In the genomic region with DNA sequence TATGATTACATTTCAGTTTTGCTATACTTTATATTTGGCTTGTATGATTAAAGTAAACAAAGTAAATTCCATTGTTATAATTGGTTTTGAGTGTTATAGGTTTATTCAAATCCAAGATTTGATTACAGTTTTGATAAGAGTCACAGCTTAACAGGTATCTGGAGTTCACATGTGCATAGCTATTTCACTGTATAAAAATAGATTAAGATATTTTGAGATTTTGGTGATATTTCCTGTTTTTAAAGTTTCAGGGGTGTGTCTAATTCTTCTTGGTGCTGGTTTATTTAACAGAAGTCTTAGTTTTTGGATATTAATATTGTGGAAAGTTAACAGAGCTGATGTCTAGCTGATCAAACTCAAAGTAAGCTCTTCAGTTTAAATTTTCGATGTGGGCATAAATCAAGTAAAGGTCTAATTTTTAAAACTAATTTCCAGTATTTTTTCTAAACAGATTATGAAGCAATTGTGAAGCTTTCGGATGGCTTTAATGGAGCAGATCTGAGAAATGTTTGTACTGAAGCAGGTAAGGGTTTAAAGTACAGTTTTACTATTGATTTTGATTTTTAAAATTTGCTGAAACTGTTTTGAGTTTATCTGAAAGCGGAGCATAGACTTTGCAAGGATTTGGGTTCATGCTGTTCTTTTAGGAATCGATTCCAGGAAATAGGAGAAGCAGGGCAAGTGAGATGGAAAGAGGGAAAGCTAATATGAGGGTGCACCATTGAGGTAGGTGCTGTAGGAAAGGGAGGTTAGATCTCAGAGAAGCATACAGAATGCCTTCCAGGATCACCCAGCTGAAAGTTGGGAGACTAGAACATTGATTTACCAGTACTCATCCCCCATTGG, we compare ENCODE assay signal across 22 cellular contexts. TPM values are rescaled to one million over a fixed set of nuclear protein-coding genes. Genes with fewer than 3 reads are reported as not detected.
A peak's percentile ranks its signal among the peaks of the same experiment; 100 is the strongest.
DNase-seq lines count a peak whose midpoint lies in the region; ATAC-seq, FAIRE-seq and TF ChIP-seq lines count a peak whose summit lies in the region.
"Had no signal": no experiment of that assay in that cellular context is flagged by ENCODE, and none has a peak within 500 bp of the region (broad histone marks: within the 10 kb centered on the region; RNA-seq: fewer than 3 reads in every experiment).

No MANE protein-coding gene starts in this region.

- H3K79me2 ChIP-seq in neural progenitor cell (ENCODE audit: low read depth), result peaks cover 11% of the 10 kb centered on the region

- WGBS in testis, 2 donors, result 95 to 98% methylated on average over 4 of the region's 4 CpGs

- intact Hi-C loops in testis (cut with DNase I; ENCODE audit: low total_unique reads), result no loop called here

- no peak overlapping the region for H2AFZ ChIP-seq in neural progenitor cell (replicated peaks)

- H3K9me3 ChIP-seq in neural progenitor cell (ENCODE audit: low read depth) (no peaks in the 10 kb centered on the region), testis (no peaks in the 10 kb centered on the region)
- H3K9me3 ChIP-seq: heart right ventricle, left ventricle myocardium inferior, Peyer's patch had no signal

- DNase-seq in activated T-cell treated with anti-CD3 and anti-CD28 coated beads, Interleukin-2, amount 50 U/mL, for 72 hours, result no peak
- no peak for DNase-seq in activated T-cell treated with anti-CD3 and anti-CD28 coated beads, Interleukin-2, amount 50 U/mL, for 1 hour
- DNase-seq in GM12891 (ENCODE audit: insufficient read length, low spot score), result no peak
- no peak for DNase-seq in activated naive CD8-positive, alpha-beta T cell treated with anti-CD3 and anti-CD28 coated beads for 36 hours
- DNase-seq in neural progenitor cell (ENCODE audit: low spot score), result no peak
- DNase-seq in HFFc6, result no peak
- DNase-seq in testis, result no peak
- no peak for DNase-seq in NCI-H526 treated with DMSO at 0.1 percent for 48 hours (lab: John Stamatoyannopoulos, UW)
- DNase-seq: activated CD4-positive, CD25-positive, alpha-beta regulatory T cell; activated effector memory CD4-positive, alpha-beta T cell treated with anti-CD3 and anti-CD28 coated beads, Interleukin-2, amount 50 U/mL, for 16 hours; anterior cingulate cortex; C1 segment of cervical spinal cord; central memory CD4-positive, alpha-beta T cell; GOT3; heart right ventricle; KBM-7; left ventricle myocardium inferior; NCI-H1930; NCI-H345; Peyer's patch; right cardiac atrium had no signal

- H3K4me1 Mint-ChIP-seq in activated T-cell treated with anti-CD3 and anti-CD28 coated beads, Interleukin-2, amount 50 U/mL, for 72 hours (ENCODE audit: low read depth), result peaks cover 24% of the 10 kb centered on the region
- peaks cover 10% of the 10 kb centered on the region for H3K4me1 Mint-ChIP-seq in activated naive CD8-positive, alpha-beta T cell treated with anti-CD3 and anti-CD28 coated beads for 36 hours
- H3K4me1 Mint-ChIP-seq in neural progenitor cell (no peaks in the 10 kb centered on the region), HFFc6 (ENCODE audit: low read depth) (peaks cover 4% of the 10 kb centered on the region; the same call in 1 of the 2 replicates)

- H3K4me1 ChIP-seq in neural progenitor cell, result no peaks in the 10 kb centered on the region
- no peaks in the 10 kb centered on the region for H3K4me1 ChIP-seq in testis
- H3K4me1 ChIP-seq: Peyer's patch had no signal

- H3K36me3 ChIP-seq in neural progenitor cell, result peaks cover 33% of the 10 kb centered on the region
- no peaks in the 10 kb centered on the region for H3K36me3 ChIP-seq in testis (ENCODE audit: low read depth, missing control alignments)

- H3F3A ChIP-seq in neural progenitor cell (ENCODE audit: low read depth), result peaks cover 19% of the 10 kb centered on the region

- no peak for ATAC-seq in activated T-cell treated with anti-CD3 and anti-CD28 coated beads, Interleukin-2, amount 50 U/mL, for 72 hours (replicated peaks in 1 of 2)
- ATAC-seq: heart right ventricle, right cardiac atrium had no signal

- H3K27ac Mint-ChIP-seq in activated T-cell treated with anti-CD3 and anti-CD28 coated beads, Interleukin-2, amount 50 U/mL, for 72 hours, result peak overlapping the region; percentile 27
- H3K27ac Mint-ChIP-seq in activated naive CD8-positive, alpha-beta T cell treated with anti-CD3 and anti-CD28 coated beads for 36 hours, result peak overlapping the region; percentile 11
- H3K27ac Mint-ChIP-seq in neural progenitor cell, result no peak overlapping the region
- H3K27ac Mint-ChIP-seq in HFFc6, result no peak overlapping the region

- no peak overlapping the region for H3K4me2 ChIP-seq in neural progenitor cell

- H3K36me3 Mint-ChIP-seq in activated T-cell treated with anti-CD3 and anti-CD28 coated beads, Interleukin-2, amount 50 U/mL, for 72 hours (ENCODE audit: insufficient read depth in 2 of 2), result peaks cover 9 to 38% of the 10 kb centered on the region in 2 donors
- H3K36me3 Mint-ChIP-seq in activated naive CD8-positive, alpha-beta T cell treated with anti-CD3 and anti-CD28 coated beads for 36 hours, result peaks cover 15% of the 10 kb centered on the region
- peaks cover 30% of the 10 kb centered on the region for H3K36me3 Mint-ChIP-seq in neural progenitor cell
- peaks cover 31% of the 10 kb centered on the region for H3K36me3 Mint-ChIP-seq in HFFc6 (ENCODE audit: low read depth)

- no peak overlapping the region for H3K4me3 ChIP-seq in neural progenitor cell
- no peak overlapping the region for H3K4me3 ChIP-seq in testis
- H3K4me3 ChIP-seq: heart right ventricle, left ventricle myocardium inferior, Peyer's patch had no signal

- H3K27me3 ChIP-seq in neural progenitor cell, result no peaks in the 10 kb centered on the region
- H3K27me3 ChIP-seq in testis, result no peaks in the 10 kb centered on the region
- H3K27me3 ChIP-seq: heart right ventricle, Peyer's patch had no signal

- TF ChIP-seq POLR2A in GM12891 (IDR thresholded peaks at IDR 0.05; ENCODE audit: low read depth, low read length) (no peak), testis (IDR thresholded peaks at IDR 0.05) (no peak)

- TF ChIP-seq CTCF in neural progenitor cell (IDR thresholded peaks at IDR 0.05), result no peak
- TF ChIP-seq CTCF in HFFc6 (IDR thresholded peaks at IDR 0.05), result no peak
- TF ChIP-seq CTCF in testis (IDR thresholded peaks at IDR 0.05), result no peak

- H3K4me3 Mint-ChIP-seq in activated T-cell treated with anti-CD3 and anti-CD28 coated beads, Interleukin-2, amount 50 U/mL, for 72 hours, result no peak overlapping the region
- H3K4me3 Mint-ChIP-seq in activated naive CD8-positive, alpha-beta T cell treated with anti-CD3 and anti-CD28 coated beads for 36 hours, result no peak overlapping the region
- H3K4me3 Mint-ChIP-seq in neural progenitor cell (peak overlapping the region; percentile 7), HFFc6 (no peak overlapping the region)

- no peaks in the 10 kb centered on the region for H4K20me1 ChIP-seq in neural progenitor cell (ENCODE audit: low read depth)

- H3K9me3 Mint-ChIP-seq in activated T-cell treated with anti-CD3 and anti-CD28 coated beads, Interleukin-2, amount 50 U/mL, for 72 hours, result no peaks in the 10 kb centered on the region
- no peaks in the 10 kb centered on the region for H3K9me3 Mint-ChIP-seq in activated naive CD8-positive, alpha-beta T cell treated with anti-CD3 and anti-CD28 coated beads for 36 hours
- H3K9me3 Mint-ChIP-seq in neural progenitor cell (no peaks in the 10 kb centered on the region), HFFc6 (no peaks in the 10 kb centered on the region)

- no peak overlapping the region for H3K27ac ChIP-seq in neural progenitor cell
- H3K27ac ChIP-seq in testis, result no peak overlapping the region
- H3K27ac ChIP-seq: epithelial cell of prostate, heart right ventricle, left ventricle myocardium inferior, Peyer's patch had no signal

- H3K27me3 Mint-ChIP-seq in activated T-cell treated with anti-CD3 and anti-CD28 coated beads, Interleukin-2, amount 50 U/mL, for 72 hours (ENCODE audit: low read depth), result no peaks in the 10 kb centered on the region
- H3K27me3 Mint-ChIP-seq in activated naive CD8-positive, alpha-beta T cell treated with anti-CD3 and anti-CD28 coated beads for 36 hours, result no peaks in the 10 kb centered on the region
- H3K27me3 Mint-ChIP-seq in neural progenitor cell (ENCODE audit: insufficient read depth, low read depth) (peaks cover 2% of the 10 kb centered on the region), HFFc6 (ENCODE audit: insufficient read depth) (no peaks in the 10 kb centered on the region)

- no peak overlapping the region for H3K9ac ChIP-seq in neural progenitor cell

- FAIRE-seq in GM12891 (lab: Jason Lieb, UNC), result peak; percentile 77

TF ChIP-seq in GM12891, 5 proteins besides CTCF, POLR2A, EP300 and RAD21:
- TF ChIP-seq TAF1 (IDR thresholded peaks at IDR 0.05; ENCODE audit: low read depth, low read length) (no peak), POU2F2 (IDR thresholded peaks at IDR 0.05; ENCODE audit: low read depth, low read length) (no peak), PAX5 (IDR thresholded peaks at IDR 0.05; ENCODE audit: insufficient read depth, low read length, severe bottlenecking) (no peak)

RNA-seq across cellular contexts. Expression of a gene that starts 6.2 kb away (rescaled TPM):
- total RNA-seq in activated T-cell treated with anti-CD3 and anti-CD28 coated beads, Interleukin-2, amount 50 U/mL, for 72 hours, result 10 to 100 TPM; 15.5 to 16.2 TPM
- polyA plus RNA-seq in GM12891 (2012; ENCODE audit: low read depth, missing spikeins), result 4.3 TPM
- total RNA-seq in activated naive CD8-positive, alpha-beta T cell treated with anti-CD3 and anti-CD28 coated beads for 36 hours, result 10 to 100 TPM; 16.3 to 17.5 TPM
- total RNA-seq in neural progenitor cell (ENCODE audit: low replicate concordance) (33.6 and 55.7 TPM in 2 replicates), testis (10 to 100 TPM; 20.4 to 26.5 TPM)
- total RNA-seq in HFFc6 (2021; fragmentation: NEBNext Ultra II Directional; extraction: Animal tissue kit (Norgen Biotek cat#: 25700)), result 10 to 100 TPM; 19.3 to 24.7 (median 22.8) TPM
- 19.5 TPM for polyA plus RNA-seq in testis (ENCODE audit: insufficient read depth, low read depth, low replicate concordance)

RNA-seq across cellular contexts. Expression of a gene that starts 16.7 kb away (rescaled TPM):
- total RNA-seq in activated T-cell treated with anti-CD3 and anti-CD28 coated beads, Interleukin-2, amount 50 U/mL, for 72 hours, result 10 to 100 TPM; 90.0 to 91.1 TPM
- 57.4 TPM for polyA plus RNA-seq in GM12891 (2012; ENCODE audit: low read depth, missing spikeins)
- 100 to 1,000 TPM; 117 to 123 TPM for total RNA-seq in activated naive CD8-positive, alpha-beta T cell treated with anti-CD3 and anti-CD28 coated beads for 36 hours
- 132 and 265 TPM in 2 replicates for total RNA-seq in neural progenitor cell (ENCODE audit: low replicate concordance)
- total RNA-seq in HFFc6 (2021; fragmentation: NEBNext Ultra II Directional; extraction: Animal tissue kit (Norgen Biotek cat#: 25700)), result 100 to 1,000 TPM in 3 of 6 experiments, 10 to 100 TPM in 3; 78.9 to 110 (median 95.3) TPM
- total RNA-seq in testis, result 10 to 100 TPM; 59.0 to 75.9 TPM
- 45.0 TPM for polyA plus RNA-seq in testis (ENCODE audit: insufficient read depth, low read depth, low replicate concordance)

RNA-seq across cellular contexts. Expression of a gene that starts 28.4 kb away (rescaled TPM):
- total RNA-seq in activated T-cell treated with anti-CD3 and anti-CD28 coated beads, Interleukin-2, amount 50 U/mL, for 72 hours, result 100 to 1,000 TPM in 1 of 2 donors, 10 to 100 TPM in 1; 84.8 to 107 TPM
- polyA plus RNA-seq in GM12891 (2012; ENCODE audit: low read depth, missing spikeins), result 26.7 TPM
- 100 to 1,000 TPM; 120 to 121 TPM for total RNA-seq in activated naive CD8-positive, alpha-beta T cell treated with anti-CD3 and anti-CD28 coated beads for 36 hours
- total RNA-seq in neural progenitor cell (ENCODE audit: low replicate concordance) (41.1 and 54.1 TPM in 2 replicates), testis (10 to 100 TPM; 26.6 to 27.7 TPM)
- total RNA-seq in HFFc6 (2021; fragmentation: NEBNext Ultra II Directional; extraction: Animal tissue kit (Norgen Biotek cat#: 25700)), result 10 to 100 TPM; 55.6 to 64.8 (median 59.6) TPM
- 11.0 TPM for polyA plus RNA-seq in testis (ENCODE audit: insufficient read depth, low read depth, low replicate concordance)

Comparison
In these comparisons a context has a peak if more than half of its experiments do, and no peak if none do; other contexts are left out.
1. H3K27ac Mint-ChIP-seq: peak in activated T-cell treated with anti-CD3 and anti-CD28 coated beads, Interleukin-2, amount 50 U/mL, for 72 hours (single experiment) and activated naive CD8-positive, alpha-beta T cell treated with anti-CD3 and anti-CD28 coated beads for 36 hours (single experiment); none in neural progenitor cell (single experiment) and HFFc6 (single experiment).